In the genomic region with DNA sequence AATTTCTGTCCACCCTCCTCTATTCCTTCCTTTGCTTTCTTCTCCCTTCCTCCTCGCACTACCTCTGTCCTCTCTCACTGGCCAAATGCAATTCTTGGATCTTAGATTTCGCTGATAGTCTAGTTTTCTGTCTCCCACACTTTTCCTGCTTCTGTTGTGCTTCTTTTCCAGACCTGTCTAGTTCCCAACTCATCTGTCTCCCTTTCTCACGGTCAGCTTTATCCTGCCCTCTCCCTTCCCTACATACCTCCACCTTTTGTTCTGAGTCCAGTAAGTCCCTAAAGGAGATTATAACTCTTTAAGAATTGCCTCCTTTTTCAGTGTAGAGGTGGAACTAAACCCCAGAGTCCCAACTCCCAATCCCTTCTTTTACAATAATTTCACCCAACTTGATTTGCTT, we compare ENCODE assay signal across 13 cellular contexts. TPM values are rescaled to one million over a fixed set of nuclear protein-coding genes. Genes with fewer than 3 reads are reported as not detected.
A peak's percentile ranks its signal among the peaks of the same experiment; 100 is the strongest.
DNase-seq lines count a peak whose midpoint lies in the region; ATAC-seq and TF ChIP-seq lines count a peak whose summit lies in the region.
"Had no signal": no experiment of that assay in that cellular context is flagged by ENCODE, and none has a peak within 500 bp of the region (broad histone marks: within the 10 kb centered on the region; RNA-seq: fewer than 3 reads in every experiment).

No MANE protein-coding gene starts in this region.

- H3K9me3 Mint-ChIP-seq in CD4-positive, alpha-beta T cell: no peaks in the 10 kb centered on the region
- no peaks in the 10 kb centered on the region for H3K9me3 Mint-ChIP-seq in progenitor cell of endocrine pancreas (ENCODE audit: low read depth)
- H3K9me3 Mint-ChIP-seq: natural killer cell had no signal

- H3K4me3 ChIP-seq in SK-N-MC (no peak overlapping the region), esophagus squamous epithelium (no peak overlapping the region)

- 74 to 76% methylated on average over 3 of the region's 3 CpGs for WGBS in esophagus squamous epithelium, 2 donors

- peak overlapping the region; percentile 13 for H3K4me3 Mint-ChIP-seq in CD4-positive, alpha-beta T cell
- H3K4me3 Mint-ChIP-seq in progenitor cell of endocrine pancreas (ENCODE audit: low read depth): peak overlapping the region; percentile 100

- H3K4me1 Mint-ChIP-seq in CD4-positive, alpha-beta T cell (ENCODE audit: low read depth): peaks cover 27% of the 10 kb centered on the region
- peaks cover 27% of the 10 kb centered on the region for H3K4me1 Mint-ChIP-seq in progenitor cell of endocrine pancreas (ENCODE audit: low read depth)

- peaks cover 41% of the 10 kb centered on the region for H3K36me3 Mint-ChIP-seq in CD4-positive, alpha-beta T cell (ENCODE audit: low read depth)
- H3K36me3 Mint-ChIP-seq in progenitor cell of endocrine pancreas (ENCODE audit: insufficient read depth): peaks cover 3% of the 10 kb centered on the region
- H3K36me3 Mint-ChIP-seq: natural killer cell had no signal

- no peak for TF ChIP-seq POLR2A in esophagus squamous epithelium (IDR thresholded peaks at IDR 0.05)

- peak overlapping the region; percentile 38 for H3K27ac Mint-ChIP-seq in CD4-positive, alpha-beta T cell
- peak overlapping the region; percentile 99 for H3K27ac Mint-ChIP-seq in progenitor cell of endocrine pancreas
- H3K27ac Mint-ChIP-seq: natural killer cell had no signal

- H3K9me3 ChIP-seq in CD4-positive, alpha-beta T cell (ENCODE audit: control insufficient read depth, low read length): no peaks in the 10 kb centered on the region
- H3K9me3 ChIP-seq in SK-N-MC (ENCODE audit: low read depth, low read length) (no peaks in the 10 kb centered on the region), esophagus squamous epithelium (no peaks in the 10 kb centered on the region)

- peaks cover 24% of the 10 kb centered on the region for H3K27me3 ChIP-seq in CD4-positive, alpha-beta T cell (ENCODE audit: control insufficient read depth, insufficient read depth, low read length)
- no peaks in the 10 kb centered on the region for H3K27me3 ChIP-seq in esophagus squamous epithelium
- H3K27me3 ChIP-seq in foreskin keratinocyte: no peaks in the 10 kb centered on the region

- no peak for DNase-seq in CD4-positive, alpha-beta T cell
- DNase-seq in SK-N-MC (ENCODE audit: low read depth, low spot score) (no peak), esophagus squamous epithelium (lab: John Stamatoyannopoulos, UW) (no peak), progenitor cell of endocrine pancreas (ENCODE audit: low spot score, unreplicated experiment) (no peak), COLO829 (ENCODE audit: low spot score) (no peak), GM03348 (ENCODE audit: low spot score) (no peak), foreskin keratinocyte (no peak)
- DNase-seq: AML-193, cerebellar nuclear complex, natural killer cell, NCI-H2107 had no signal

- peaks cover 23% of the 10 kb centered on the region for H3K27me3 Mint-ChIP-seq in CD4-positive, alpha-beta T cell
- H3K27me3 Mint-ChIP-seq in progenitor cell of endocrine pancreas: no peaks in the 10 kb centered on the region

- intact Hi-C loops in CD4-positive, alpha-beta T cell (cut with DNase I, micrococcal nuclease): no loop called here
- intact Hi-C loops in esophagus squamous epithelium (cut with DNase I): loop anchor here (10.0 kb wide), 1 partner anchor 241 kb away; a partner anchor contains a TSS

- no peak overlapping the region for H3K27ac ChIP-seq in CD4-positive, alpha-beta T cell (ENCODE audit: low read depth, low read length)
- peak overlapping the region; percentile 92 for H3K27ac ChIP-seq in SK-N-MC
- H3K27ac ChIP-seq in esophagus squamous epithelium: peak overlapping the region; percentile 96 to 99 (median 99)
- H3K27ac ChIP-seq in foreskin keratinocyte: no peak overlapping the region

- H3K4me1 ChIP-seq in esophagus squamous epithelium (peaks cover 22 to 51% (median 28%) of the 10 kb centered on the region in 3 donors), foreskin keratinocyte (peaks cover 11% of the 10 kb centered on the region)

- ATAC-seq in CD4-positive, alpha-beta T cell (ENCODE audit: poor library complexity): no peak
- ATAC-seq in foreskin keratinocyte: no peak
- ATAC-seq in GM19397 (IDR thresholded peaks at IDR 0.05; ENCODE audit: unreplicated experiment): no peak
- ATAC-seq: natural killer cell had no signal

- CTCF ChIA-PET in CD4-positive, alpha-beta T cell (lab: Charles Lee): interaction anchor here (1.2 kb wide), 1 partner anchor 13 kb away, joined by 4 read pairs; no protein-coding TSS in a partner anchor

- TF ChIP-seq CTCF in CD4-positive, alpha-beta T cell (IDR thresholded peaks at IDR 0.05): no peak
- TF ChIP-seq CTCF in esophagus squamous epithelium (IDR thresholded peaks at IDR 0.05): no peak
- TF ChIP-seq CTCF in progenitor cell of endocrine pancreas (IDR thresholded peaks at IDR 0.05; ENCODE audit: unreplicated experiment): no peak
- no peak for TF ChIP-seq CTCF in foreskin keratinocyte (conservative IDR thresholded peaks at IDR 0.05)

- POLR2A ChIA-PET in CD4-positive, alpha-beta T cell (lab: Charles Lee): no interaction called here

- no peak overlapping the region for H3K9ac ChIP-seq in SK-N-MC (ENCODE audit: insufficient read length)

- H3K36me3 ChIP-seq in SK-N-MC (ENCODE audit: insufficient read depth, low read length) (peaks cover 31% of the 10 kb centered on the region), esophagus squamous epithelium (peaks cover 0 to 46% (median 0%) of the 10 kb centered on the region in 3 donors)

RNA-seq across cellular contexts. Expression of a gene that starts 0.9 kb away (rescaled TPM):
- total RNA-seq in CD4-positive, alpha-beta T cell: 1 to 10 TPM; 2.6 to 2.9 TPM
- total RNA-seq in esophagus squamous epithelium (100 to 1,000 TPM in 3 of 4 donors, 10 to 100 TPM in 1; 67.9 to 127 (median 102) TPM), progenitor cell of endocrine pancreas (198 and 209 TPM in 2 replicates), foreskin keratinocyte (234 and 241 TPM in 2 replicates)
- 148 and 159 TPM in 2 replicates for polyA plus RNA-seq in foreskin keratinocyte

RNA-seq across cellular contexts. Expression of a gene that starts 5.8 kb away (rescaled TPM):
- 10 to 100 TPM; 27.6 to 29.4 TPM for total RNA-seq in CD4-positive, alpha-beta T cell
- total RNA-seq in esophagus squamous epithelium (100 to 1,000 TPM in 1 of 4 donors, 10 to 100 TPM in 3; 32.8 to 142 (median 82.1) TPM), progenitor cell of endocrine pancreas (113 and 121 TPM in 2 replicates), foreskin keratinocyte (176 and 219 TPM in 2 replicates)
- polyA plus RNA-seq in foreskin keratinocyte: 418 and 434 TPM in 2 replicates

RNA-seq across cellular contexts. Expression of a gene that starts 20.3 kb away (rescaled TPM):
- total RNA-seq in CD4-positive, alpha-beta T cell: 1 to 10 TPM in 1 of 2 experiments, under 1 TPM in 1; 0.89 to 1.1 TPM
- total RNA-seq in esophagus squamous epithelium (10 to 100 TPM in 1 of 4 donors, 1 to 10 TPM in 2, not detected in 1; 2.5 to 12.6 (median 7.8) TPM), progenitor cell of endocrine pancreas (6.7 and 7.7 TPM in 2 replicates), foreskin keratinocyte (0.75 and 1.1 TPM in 2 replicates)
- 0.41 and 0.59 TPM in 2 replicates for polyA plus RNA-seq in foreskin keratinocyte

RNA-seq across cellular contexts. Expression of a gene that starts 36.0 kb away (rescaled TPM):
- 10 to 100 TPM; 52.4 to 54.6 TPM for total RNA-seq in CD4-positive, alpha-beta T cell
- total RNA-seq in esophagus squamous epithelium: 100 to 1,000 TPM; 111 to 314 (median 128) TPM
- total RNA-seq in progenitor cell of endocrine pancreas: 39.8 and 43.1 TPM in 2 replicates
- 65.2 and 76.2 TPM in 2 replicates for total RNA-seq in foreskin keratinocyte
- 56.5 and 58.5 TPM in 2 replicates for polyA plus RNA-seq in foreskin keratinocyte

RNA-seq across cellular contexts. Expression of a gene that starts 47.5 kb away (rescaled TPM):
- 1 to 10 TPM; 9.2 to 9.4 TPM for total RNA-seq in CD4-positive, alpha-beta T cell
- total RNA-seq in esophagus squamous epithelium (under 1 TPM; 0.19 to 0.83 (median 0.32) TPM), progenitor cell of endocrine pancreas (10.0 and 11.3 TPM in 2 replicates), foreskin keratinocyte (0.14 TPM in 2 replicates)
- 0.11 and 0.18 TPM in 2 replicates for polyA plus RNA-seq in foreskin keratinocyte
- total RNA-seq: G401 had no signal

Comparison
In these comparisons a context has a peak if more than half of its experiments do, and no peak if none do; other contexts are left out.
1. H3K27ac ChIP-seq: peak in SK-N-MC (single experiment) and esophagus squamous epithelium (4 of 4); none in CD4-positive, alpha-beta T cell (single experiment) and foreskin keratinocyte (single experiment).
2. RNA of a gene that starts 0.9 kb away (total RNA-seq): 234 to 241 TPM in foreskin keratinocyte, 198 to 209 TPM in progenitor cell of endocrine pancreas and 67.9 to 127 TPM in esophagus squamous epithelium; 2.6 to 2.9 TPM in CD4-positive, alpha-beta T cell; every median in the first group is over 10 times any median in the second.